8 cellular contexts compared by ENCODE assay signal in genomic region chr17:27354491-27355081, GRCh38.
A peak's percentile ranks its signal among the peaks of the same experiment; 100 is the strongest.
DNase-seq lines count a peak whose midpoint lies in the region; ATAC-seq lines count a peak whose summit lies in the region.

No MANE protein-coding gene starts in this region.

- H3K27ac ChIP-seq in epithelial cell of prostate, result peak overlapping the region; percentile 89

- no peaks in the 10 kb centered on the region for H3K27me3 ChIP-seq in skeletal muscle satellite cell (ENCODE audit: control insufficient read depth, insufficient read depth, low read length)

- peaks cover 12% of the 10 kb centered on the region for H3K4me1 ChIP-seq in skeletal muscle satellite cell (ENCODE audit: control insufficient read depth, insufficient read depth, low read length)

- H3K4me2 ChIP-seq in skeletal muscle satellite cell (ENCODE audit: low read length), result peak overlapping the region; percentile 83

- H3K36me3 ChIP-seq in skeletal muscle satellite cell (ENCODE audit: insufficient read depth, low read length), result no peaks in the 10 kb centered on the region

- peak overlapping the region; percentile 71 for H3K9ac ChIP-seq in skeletal muscle satellite cell (ENCODE audit: low read depth, low read length)

- peak; percentile 60 for DNase-seq in SIG-M5 treated with dmso at 0.1 percent for 504 hours (lab: John Stamatoyannopoulos, UW; ENCODE audit: unreplicated experiment)
- no peak for DNase-seq in SIG-M5 (lab: John Stamatoyannopoulos, UW)
- peak; percentile 65 for DNase-seq in OCI-M1 (lab: John Stamatoyannopoulos, UW)
- DNase-seq in epithelial cell of prostate (ENCODE audit: low read depth, low spot score), result no peak
- DNase-seq in GDM1 (lab: John Stamatoyannopoulos, UW), result no peak
- no peak for DNase-seq in NCI-H2107 treated with DMSO at 0.1 percent for 48 hours (lab: John Stamatoyannopoulos, UW; ENCODE audit: unreplicated experiment)

- no peaks in the 10 kb centered on the region for H3K9me3 ChIP-seq in skeletal muscle satellite cell (replicated peaks; ENCODE audit: low read length)

- no peak overlapping the region for H3K4me3 ChIP-seq in skeletal muscle satellite cell (ENCODE audit: low read length)

- ATAC-seq in GM21528 (IDR thresholded peaks at IDR 0.05; ENCODE audit: low FRiP score, unreplicated experiment), result no peak

Comparison
In these comparisons a context has a peak if more than half of its experiments do, and no peak if none do; other contexts are left out.
1. DNase-seq: peak in SIG-M5 treated with dmso at 0.1 percent for 504 hours (single experiment) and OCI-M1 (single experiment); none in SIG-M5 (single experiment), epithelial cell of prostate (single experiment), GDM1 (single experiment) and NCI-H2107 treated with DMSO at 0.1 percent for 48 hours (single experiment).